Comparison of ENCODE assay signal across 1 cellular context in genomic region chr5:14727428-14727865, GRCh38.
A peak's percentile ranks its signal among the peaks of the same experiment; 100 is the strongest.
TF ChIP-seq lines count a peak whose summit lies in the region.

No MANE protein-coding gene starts in this region.

TF ChIP-seq in HepG2, 621 proteins besides CTCF, POLR2A, EP300 and RAD21 (continued from another document and continues in another):
- TF ChIP-seq ARID5B (CRISPR knock-in tag; IDR thresholded peaks at IDR 0.05): peak; percentile 35; the same call in 1 of the 2 replicates
- TF ChIP-seq MED1 (CRISPR knock-in tag; IDR thresholded peaks at IDR 0.05): 0 out of 2 replicates have a peak, but pooled peaks have one; percentile 32
- TF ChIP-seq CEBPB (IDR thresholded peaks at IDR 0.05; ENCODE audit: borderline replicate concordance, low read depth, low read length): 0 out of 2 replicates have a peak, but pooled peaks have one; percentile 10
- peak; percentile 42; the same call in 1 of the 2 replicates for TF ChIP-seq KDM2A (CRISPR knock-in tag; IDR thresholded peaks at IDR 0.05; ENCODE audit: borderline replicate concordance, low read depth)
- TF ChIP-seq ZNF563 (CRISPR knock-in tag; IDR thresholded peaks at IDR 0.05): no peak
- peak; percentile 50; the same call in 1 of the 2 replicates for TF ChIP-seq NR2F2 (IDR thresholded peaks at IDR 0.05; ENCODE audit: borderline replicate concordance, low read depth)
- 0 out of 2 replicates have a peak, but pooled peaks have one; percentile 22 for TF ChIP-seq ZBTB25 (CRISPR knock-in tag; IDR thresholded peaks at IDR 0.05)
- peak; percentile 44; the same call in 1 of the 2 replicates for TF ChIP-seq SALL1 (CRISPR knock-in tag; IDR thresholded peaks at IDR 0.05)
- 0 out of 2 replicates have a peak, but pooled peaks have one; percentile 30 for TF ChIP-seq ZNF574 (CRISPR knock-in tag; IDR thresholded peaks at IDR 0.05)
- TF ChIP-seq ZNF891 (CRISPR knock-in tag; IDR thresholded peaks at IDR 0.05): no peak
- peak; percentile 49; the same call in 1 of the 2 replicates for TF ChIP-seq GATAD2A (CRISPR knock-in tag; IDR thresholded peaks at IDR 0.05)
- TF ChIP-seq SP2 (CRISPR knock-in tag; IDR thresholded peaks at IDR 0.05): no peak
- 0 out of 2 replicates have a peak, but pooled peaks have one; percentile 38 for TF ChIP-seq ZMYM4 (CRISPR knock-in tag; IDR thresholded peaks at IDR 0.05)
- TF ChIP-seq ZNF281 (CRISPR knock-in tag; IDR thresholded peaks at IDR 0.05; ENCODE audit: borderline replicate concordance): 0 out of 2 replicates have a peak, but pooled peaks have one; percentile 5
- TF ChIP-seq ARID3A (IDR thresholded peaks at IDR 0.05; ENCODE audit: low read depth, low read length): peak; percentile 91
- 0 out of 2 replicates have a peak, but pooled peaks have one; percentile 2 for TF ChIP-seq MTERF4 (CRISPR knock-in tag; IDR thresholded peaks at IDR 0.05)
- 0 out of 2 replicates have a peak, but pooled peaks have one; percentile 12 for TF ChIP-seq IRF2 (CRISPR knock-in tag; IDR thresholded peaks at IDR 0.05)
- 0 out of 2 replicates have a peak, but pooled peaks have one; percentile 59 for TF ChIP-seq ZNF24 (IDR thresholded peaks at IDR 0.05)
- 0 out of 2 replicates have a peak, but pooled peaks have one; percentile 14 for TF ChIP-seq FOXA3 (CRISPR knock-in tag; IDR thresholded peaks at IDR 0.05)
- 0 out of 2 replicates have a peak, but pooled peaks have one; percentile 32 for TF ChIP-seq TOE1 (CRISPR knock-in tag; IDR thresholded peaks at IDR 0.05)
- TF ChIP-seq GABPB1 (CRISPR knock-in tag; IDR thresholded peaks at IDR 0.05): no peak
- TF ChIP-seq FOSL2 (CRISPR knock-in tag; IDR thresholded peaks at IDR 0.05): peak; percentile 31; the same call in 1 of the 2 replicates
- TF ChIP-seq ZBTB40 (IDR thresholded peaks at IDR 0.05): 0 out of 2 replicates have a peak, but pooled peaks have one; percentile 20
- no peak for TF ChIP-seq ZBTB40 (CRISPR knock-in tag; IDR thresholded peaks at IDR 0.05)
- no peak for TF ChIP-seq ZNF557 (CRISPR knock-in tag; IDR thresholded peaks at IDR 0.05)
- no peak for TF ChIP-seq PPARG (CRISPR knock-in tag; conservative IDR thresholded peaks at IDR 0.05)
- 0 out of 2 replicates have a peak, but pooled peaks have one; percentile 20 for TF ChIP-seq RCOR2 (CRISPR knock-in tag; IDR thresholded peaks at IDR 0.05)
- peak; percentile 22 for TF ChIP-seq TEAD3 (CRISPR knock-in tag; optimal IDR thresholded peaks at IDR 0.05; ENCODE audit: borderline replicate concordance)
- peak; percentile 48; the same call in 1 of the 2 replicates for TF ChIP-seq ELF3 (CRISPR knock-in tag; IDR thresholded peaks at IDR 0.05)
- peak in 1 of 2 experiments; percentile 31; a peak in 1 of 4 replicates for TF ChIP-seq NR2F1 (CRISPR knock-in tag; IDR thresholded peaks at IDR 0.05)
- no peak for TF ChIP-seq TBP (CRISPR knock-in tag; IDR thresholded peaks at IDR 0.05)
